ENCODE assay signal across 30 cellular contexts in genomic region chr10:132104062-132104461, GRCh38. TPM values are rescaled to one million over a fixed set of nuclear protein-coding genes. Genes with fewer than 3 reads are reported as not detected.
"Had no signal": no experiment of that assay in that cellular context is flagged by ENCODE, and none has a peak within 500 bp of the region (broad histone marks: within the 10 kb centered on the region; RNA-seq: fewer than 3 reads in every experiment).

No MANE protein-coding gene starts in this region.

- H3K36me3 ChIP-seq: esophagus squamous epithelium, heart right ventricle, sigmoid colon, suprapubic skin, tibial artery had no signal

- H3K4me3 ChIP-seq: esophagus squamous epithelium, heart right ventricle, sigmoid colon, suprapubic skin, tibial artery had no signal

- H3K4me3 Mint-ChIP-seq: activated CD4-positive, alpha-beta T cell treated with anti-CD3 and anti-CD28 coated beads for 36 hours; activated naive CD4-positive, alpha-beta T cell treated with anti-CD3 and anti-CD28 coated beads, Interleukin-2, amount 50 U/mL, for 24 hours; activated naive CD8-positive, alpha-beta T cell treated with anti-CD3 and anti-CD28 coated beads, Interleukin-2, amount 50 U/mL, for 24 hours; activated T-cell treated with anti-CD3 and anti-CD28 coated beads, Interleukin-2, amount 50 U/mL, for 24 hours; central memory CD8-positive, alpha-beta T cell; neural crest cell; stimulated activated naive B cell treated with anti-CD40 and anti-IgM and Interleukin-4, amounts not matched to agents 10 μg/mL and 1 μg/mL and 100 μg/mL, for 72 hours; T-helper 2 cell treated with Interferon-gamma antibody and Interleukin-4, amounts not matched to agents 5 μg/mL and 100 μg/mL, for 36 hours had no signal

- H3K27me3 Mint-ChIP-seq: activated naive CD4-positive, alpha-beta T cell treated with anti-CD3 and anti-CD28 coated beads, Interleukin-2, amount 50 U/mL, for 24 hours had no signal

- H3K27me3 ChIP-seq: esophagus squamous epithelium, heart right ventricle, sigmoid colon, suprapubic skin had no signal

- H3K9me3 Mint-ChIP-seq: activated naive CD4-positive, alpha-beta T cell treated with anti-CD3 and anti-CD28 coated beads, Interleukin-2, amount 50 U/mL, for 24 hours; activated naive CD8-positive, alpha-beta T cell treated with anti-CD3 and anti-CD28 coated beads, Interleukin-2, amount 50 U/mL, for 24 hours; activated T-cell treated with anti-CD3 and anti-CD28 coated beads, Interleukin-2, amount 50 U/mL, for 24 hours; central memory CD8-positive, alpha-beta T cell; naive thymus-derived CD8-positive, alpha-beta T cell; neural crest cell; stimulated activated naive B cell treated with anti-CD40 and anti-IgM and Interleukin-4, amounts not matched to agents 10 μg/mL and 1 μg/mL and 100 μg/mL, for 72 hours; T-helper 2 cell treated with Interferon-gamma antibody and Interleukin-4, amounts not matched to agents 5 μg/mL and 100 μg/mL, for 36 hours had no signal

- DNase-seq: activated CD4-positive, alpha-beta T cell treated with anti-CD3 and anti-CD28 coated beads for 36 hours; activated CD4-positive, alpha-beta T cell treated with anti-CD3 and anti-CD28 coated beads, Interleukin-2, amount 50 U/mL, for 48 hours; activated CD4-positive, CD25-positive, alpha-beta regulatory T cell; activated CD8-positive, alpha-beta memory T cell treated with anti-CD3 and anti-CD28 coated beads, Interleukin-2, amount 50 U/mL, for 4 hours; activated gamma-delta T cell; activated naive CD8-positive, alpha-beta T cell treated with anti-CD3 and anti-CD28 coated beads, Interleukin-2, amount 50 U/mL, for 24 hours; activated T-cell treated with anti-CD3 and anti-CD28 coated beads, Interleukin-2, amount 50 U/mL, for 24 hours; amygdala; dermis blood vessel endothelial cell; effector CD8-positive, alpha-beta T cell; esophagus squamous epithelium; foreskin melanocyte; heart right ventricle; left ventricle myocardium superior; mammary epithelial cell; midbrain; occipital lobe; sigmoid colon; small intestine; stimulated activated CD4-positive, alpha-beta T cell treated with anti-CD3 and anti-CD28 coated beads, Interleukin-4, amount 100 ng/mL, for 4 hours; stimulated activated naive B cell treated with anti-CD40 and anti-IgM and Interleukin-4, amounts not matched to agents 10 μg/mL and 1 μg/mL and 100 μg/mL, for 72 hours; T-helper 1 cell; tibial artery had no signal

- H3K4me1 ChIP-seq: esophagus squamous epithelium, heart right ventricle, sigmoid colon, suprapubic skin, tibial artery had no signal

- H3K27ac ChIP-seq: epithelial cell of prostate, esophagus squamous epithelium, heart right ventricle, sigmoid colon, suprapubic skin, tibial artery had no signal

- H3K4me1 Mint-ChIP-seq: activated CD4-positive, alpha-beta T cell treated with anti-CD3 and anti-CD28 coated beads for 36 hours; activated naive CD4-positive, alpha-beta T cell treated with anti-CD3 and anti-CD28 coated beads, Interleukin-2, amount 50 U/mL, for 24 hours; activated naive CD8-positive, alpha-beta T cell treated with anti-CD3 and anti-CD28 coated beads, Interleukin-2, amount 50 U/mL, for 24 hours; central memory CD8-positive, alpha-beta T cell; naive thymus-derived CD8-positive, alpha-beta T cell; neural crest cell had no signal

- ATAC-seq: activated CD4-positive, alpha-beta T cell treated with anti-CD3 and anti-CD28 coated beads for 36 hours; activated naive CD8-positive, alpha-beta T cell treated with anti-CD3 and anti-CD28 coated beads, Interleukin-2, amount 50 U/mL, for 24 hours; left ventricle myocardium superior; naive thymus-derived CD8-positive, alpha-beta T cell; stimulated activated naive B cell treated with anti-CD40 and anti-IgM and Interleukin-4, amounts not matched to agents 10 μg/mL and 1 μg/mL and 100 μg/mL, for 72 hours had no signal

- H3K36me3 Mint-ChIP-seq: activated naive CD4-positive, alpha-beta T cell treated with anti-CD3 and anti-CD28 coated beads, Interleukin-2, amount 50 U/mL, for 24 hours; naive thymus-derived CD8-positive, alpha-beta T cell; stimulated activated naive B cell treated with anti-CD40 and anti-IgM and Interleukin-4, amounts not matched to agents 10 μg/mL and 1 μg/mL and 100 μg/mL, for 72 hours had no signal

- H3K27ac Mint-ChIP-seq: activated CD4-positive, alpha-beta T cell treated with anti-CD3 and anti-CD28 coated beads for 36 hours; activated naive CD4-positive, alpha-beta T cell treated with anti-CD3 and anti-CD28 coated beads, Interleukin-2, amount 50 U/mL, for 24 hours; activated naive CD8-positive, alpha-beta T cell treated with anti-CD3 and anti-CD28 coated beads, Interleukin-2, amount 50 U/mL, for 24 hours; activated T-cell treated with anti-CD3 and anti-CD28 coated beads, Interleukin-2, amount 50 U/mL, for 24 hours; naive thymus-derived CD8-positive, alpha-beta T cell; stimulated activated naive B cell treated with anti-CD40 and anti-IgM and Interleukin-4, amounts not matched to agents 10 μg/mL and 1 μg/mL and 100 μg/mL, for 72 hours; T-helper 2 cell treated with Interferon-gamma antibody and Interleukin-4, amounts not matched to agents 5 μg/mL and 100 μg/mL, for 36 hours had no signal

- H3K9me3 ChIP-seq: esophagus squamous epithelium, heart right ventricle, sigmoid colon, suprapubic skin, tibial artery had no signal

RNA-seq across cellular contexts. Expression of gene JAKMIP3, which starts 38.3 kb away (rescaled TPM):
- total RNA-seq: dermis blood vessel endothelial cell had no signal
